ENCODE assay signal across 8 cellular contexts in the genomic region with DNA sequence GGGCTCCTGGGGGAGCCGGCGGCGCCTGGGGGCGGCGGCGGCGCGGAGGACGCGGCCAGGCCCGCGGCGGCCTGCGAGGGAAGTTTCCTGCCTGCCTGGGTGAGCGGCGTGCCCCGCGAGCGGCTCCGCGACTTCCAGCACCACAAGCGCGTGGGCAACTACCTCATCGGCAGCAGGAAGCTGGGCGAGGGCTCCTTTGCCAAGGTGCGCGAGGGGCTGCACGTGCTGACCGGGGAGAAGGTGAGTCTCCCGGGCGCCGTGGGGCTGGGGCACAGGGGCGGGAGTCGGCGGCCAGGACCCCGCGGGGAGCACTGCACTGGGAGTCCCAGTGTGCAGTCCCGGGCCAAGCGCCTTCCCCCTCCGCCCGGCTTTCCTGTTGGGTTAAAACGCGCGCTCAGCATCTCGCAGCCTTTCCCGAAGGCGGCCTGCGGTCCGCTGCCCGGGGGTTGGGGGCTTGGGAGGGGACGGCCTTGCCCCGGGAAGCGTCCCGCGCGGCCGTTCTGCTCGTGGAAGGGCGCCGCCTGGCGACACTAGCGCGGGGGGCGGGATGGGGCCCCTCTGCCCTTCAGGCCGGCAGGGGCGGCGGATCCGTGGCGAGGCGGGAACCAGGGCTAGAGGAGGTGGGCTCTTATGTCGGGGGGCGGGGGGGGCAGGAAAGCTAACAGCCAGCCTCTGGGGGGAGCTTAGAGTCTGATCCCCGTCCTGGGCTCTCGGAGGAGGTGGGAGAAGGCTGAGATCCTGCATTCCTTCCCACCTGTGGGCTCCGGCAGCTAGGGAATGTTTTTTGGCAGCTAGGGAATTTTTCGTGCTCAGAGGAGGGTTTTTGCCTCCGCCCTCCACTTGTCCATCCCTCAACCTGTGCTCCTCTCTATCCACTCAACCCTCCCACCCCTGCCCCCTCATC. TPM values are rescaled to one million over a fixed set of nuclear protein-coding genes. Genes with fewer than 3 reads are reported as not detected.
DNase-seq lines count a peak whose midpoint lies in the region; ATAC-seq and TF ChIP-seq lines count a peak whose summit lies in the region.

No MANE protein-coding gene starts in this region.

- no peaks in the 10 kb centered on the region for H3K36me3 ChIP-seq in right atrium auricular region

- H3K27ac ChIP-seq in right atrium auricular region, result no peak overlapping the region

- no peak for ATAC-seq in GM21390 (IDR thresholded peaks at IDR 0.05; ENCODE audit: unreplicated experiment)

- TF ChIP-seq CTCF in right atrium auricular region (IDR thresholded peaks at IDR 0.05), result peak; percentile 30 to 77

- DNase-seq in DMS153 treated with DMSO at 0.1 percent for 48 hours (lab: John Stamatoyannopoulos, UW; ENCODE audit: unreplicated experiment) (peak; percentile 47), DMS153 (lab: John Stamatoyannopoulos, UW) (no peak), NCI-H2227 treated with DMSO at 0.1 percent for 48 hours (lab: John Stamatoyannopoulos, UW) (peak; percentile 48), right atrium auricular region (ENCODE audit: low spot score) (no peak), skeletal muscle cell (ENCODE audit: low read depth) (no peak), NCI-H2107 (lab: John Stamatoyannopoulos, UW) (no peak)
- DNase-seq in activated T-helper 9 cell treated with anti-CD3 and anti-CD28 coated beads, Interleukin-2, amount 50 U/mL, for 16 hours (ENCODE audit: low read depth), result peak; percentile 25

- no peaks in the 10 kb centered on the region for H3K9me3 ChIP-seq in right atrium auricular region

- peaks cover 0 to 28% of the 10 kb centered on the region in 2 donors for H3K4me1 ChIP-seq in right atrium auricular region

- H3K27me3 ChIP-seq in right atrium auricular region, result no peaks in the 10 kb centered on the region

- peak overlapping the region; percentile 45 to 59 for H3K4me3 ChIP-seq in right atrium auricular region
- H3K4me3 ChIP-seq in skeletal muscle cell (ENCODE audit: low read depth, low read length), result peak overlapping the region; percentile 44

RNA-seq across cellular contexts. Expression of a gene that starts 1.1 kb away (rescaled TPM):
- total RNA-seq in right atrium auricular region, result 1 to 10 TPM in 1 of 2 donors, under 1 TPM in 1; 0.20 to 2.0 TPM

Comparison
In these comparisons a context has a peak if more than half of its experiments do, and no peak if none do; other contexts are left out.
1. DNase-seq: peak in DMS153 treated with DMSO at 0.1 percent for 48 hours (single experiment), NCI-H2227 treated with DMSO at 0.1 percent for 48 hours (single experiment) and activated T-helper 9 cell treated with anti-CD3 and anti-CD28 coated beads, Interleukin-2, amount 50 U/mL, for 16 hours (single experiment); none in DMS153 (single experiment), right atrium auricular region (single experiment), skeletal muscle cell (single experiment) and NCI-H2107 (single experiment).